17 cellular contexts compared by ENCODE assay signal in the genomic region with DNA sequence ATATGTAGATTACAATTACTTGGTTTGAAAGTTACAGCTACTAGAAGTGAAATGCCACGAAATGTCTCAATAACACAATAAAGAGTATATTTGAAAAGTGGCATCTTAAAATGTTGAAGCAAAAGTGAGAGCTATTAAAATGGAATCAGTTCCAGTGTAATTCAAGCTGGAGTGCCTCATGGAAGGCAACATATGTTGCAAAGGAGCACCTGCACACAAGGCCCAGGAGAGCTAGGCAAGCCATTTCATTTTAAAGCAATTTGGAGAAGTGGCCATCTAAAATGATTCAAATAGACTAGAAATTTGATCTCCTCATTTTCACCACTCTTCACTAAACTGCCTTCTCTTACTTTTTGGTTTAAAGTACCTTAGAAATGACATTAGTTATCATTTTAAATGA.
"Had no signal": no experiment of that assay in that cellular context is flagged by ENCODE, and none has a peak within 500 bp of the region (broad histone marks: within the 10 kb centered on the region; RNA-seq: fewer than 3 reads in every experiment).

No MANE protein-coding gene starts in this region.

- DNase-seq: activated CD4-positive, alpha-beta T cell treated with anti-CD3 and anti-CD28 coated beads for 48 hours; activated CD4-positive, CD25-positive, alpha-beta regulatory T cell; activated CD8-positive, alpha-beta T cell treated with anti-CD3 and anti-CD28 coated beads for 36 hours; activated naive CD4-positive, alpha-beta T cell treated with anti-CD3 and anti-CD28 coated beads, Interleukin-2, amount 50 U/mL, for 16 hours; activated T-cell treated with anti-CD3 and anti-CD28 coated beads, Interleukin-2, amount 50 U/mL, for 24 hours; effector memory CD4-positive, alpha-beta T cell; heart right ventricle; left cardiac atrium; mesenchymal stem cell; mucosa of descending colon; naive B cell; retina; spleen; stimulated activated naive B cell treated with anti-CD40 and anti-IgM and Interleukin-4, amounts not matched to agents 10 μg/mL and 1 μg/mL and 100 μg/mL, for 72 hours; T-helper 9 cell had no signal

- H3K4me1 Mint-ChIP-seq: naive B cell; neural crest cell; stimulated activated naive B cell treated with anti-CD40 and anti-IgM and Interleukin-4, amounts not matched to agents 10 μg/mL and 1 μg/mL and 100 μg/mL, for 72 hours had no signal

- H3K9me3 Mint-ChIP-seq: activated CD8-positive, alpha-beta T cell treated with anti-CD3 and anti-CD28 coated beads for 36 hours; activated T-cell treated with anti-CD3 and anti-CD28 coated beads, Interleukin-2, amount 50 U/mL, for 24 hours; dendritic cell treated with granulocyte-macrophage colony-stimulating factor and Interleukin-4, amounts not matched to agents 40 ng/mL and 50 ng/mL, for 4 days; naive B cell; neural crest cell; stimulated activated naive B cell treated with anti-CD40 and anti-IgM and Interleukin-4, amounts not matched to agents 10 μg/mL and 1 μg/mL and 100 μg/mL, for 72 hours had no signal

- H3K27me3 Mint-ChIP-seq: activated CD8-positive, alpha-beta T cell treated with anti-CD3 and anti-CD28 coated beads for 36 hours; activated T-cell treated with anti-CD3 and anti-CD28 coated beads, Interleukin-2, amount 50 U/mL, for 24 hours; dendritic cell treated with granulocyte-macrophage colony-stimulating factor and Interleukin-4, amounts not matched to agents 40 ng/mL and 50 ng/mL, for 4 days; naive B cell; stimulated activated naive B cell treated with anti-CD40 and anti-IgM and Interleukin-4, amounts not matched to agents 10 μg/mL and 1 μg/mL and 100 μg/mL, for 72 hours had no signal

- H3K27ac Mint-ChIP-seq: activated CD8-positive, alpha-beta T cell treated with anti-CD3 and anti-CD28 coated beads for 36 hours; activated T-cell treated with anti-CD3 and anti-CD28 coated beads, Interleukin-2, amount 50 U/mL, for 24 hours; dendritic cell treated with granulocyte-macrophage colony-stimulating factor and Interleukin-4, amounts not matched to agents 40 ng/mL and 50 ng/mL, for 4 days; naive B cell; stimulated activated naive B cell treated with anti-CD40 and anti-IgM and Interleukin-4, amounts not matched to agents 10 μg/mL and 1 μg/mL and 100 μg/mL, for 72 hours had no signal

- H3K36me3 Mint-ChIP-seq: naive B cell; stimulated activated naive B cell treated with anti-CD40 and anti-IgM and Interleukin-4, amounts not matched to agents 10 μg/mL and 1 μg/mL and 100 μg/mL, for 72 hours had no signal

- H3K4me3 Mint-ChIP-seq: activated CD8-positive, alpha-beta T cell treated with anti-CD3 and anti-CD28 coated beads for 36 hours; activated T-cell treated with anti-CD3 and anti-CD28 coated beads, Interleukin-2, amount 50 U/mL, for 24 hours; dendritic cell treated with granulocyte-macrophage colony-stimulating factor and Interleukin-4, amounts not matched to agents 40 ng/mL and 50 ng/mL, for 4 days; naive B cell; neural crest cell; stimulated activated naive B cell treated with anti-CD40 and anti-IgM and Interleukin-4, amounts not matched to agents 10 μg/mL and 1 μg/mL and 100 μg/mL, for 72 hours had no signal
